In genomic region chr19:23116802-23117571, GRCh38 we compare ENCODE assay signal across 8 cellular contexts. TPM values are rescaled to one million over a fixed set of nuclear protein-coding genes. Genes with fewer than 3 reads are reported as not detected.
DNase-seq lines count a peak whose midpoint lies in the region; ATAC-seq and TF ChIP-seq lines count a peak whose summit lies in the region.

ZNF730 (plus strand) TSS chr19:23117025; CDS start chr19:23117174, 149 bp downstream.

- peak; percentile 28 for DNase-seq in activated naive CD4-positive, alpha-beta T cell treated with anti-CD3 and anti-CD28 coated beads, Interleukin-2, amount 50 U/mL, for 16 hours
- DNase-seq in cardiac muscle cell (ENCODE audit: low read depth in 1 of 2, low spot score in 1 of 2) (peak; percentile 87 to 88), ovary (peak; percentile 12 to 71 (median 63)), tibial artery (peak in 1 of 2 donors; percentile 66), COLO829 (ENCODE audit: low spot score) (no peak)

- no peak for TF ChIP-seq POLR2A in ovary (IDR thresholded peaks at IDR 0.05)

- H3K27me3 ChIP-seq in OCI-LY3 (ENCODE audit: low read depth, low read length): no peaks in the 10 kb centered on the region
- H3K27me3 ChIP-seq in cardiac muscle cell: no peaks in the 10 kb centered on the region
- H3K27me3 ChIP-seq in ovary: no peaks in the 10 kb centered on the region
- H3K27me3 ChIP-seq in tibial artery: no peaks in the 10 kb centered on the region

- H3K27ac ChIP-seq in OCI-LY3 (ENCODE audit: low read length) (0 out of 2 replicates have a peak within 1 kb of the TSS, but pooled peaks have one; percentile 22), cardiac muscle cell (peak within 1 kb of the TSS; percentile 83), ovary (no peak within 1 kb of the TSS), tibial artery (no peak within 1 kb of the TSS)

- ATAC-seq in GM18502 (IDR thresholded peaks at IDR 0.05; ENCODE audit: poor library complexity, unreplicated experiment) (peak; percentile 75), HG03175 (IDR thresholded peaks at IDR 0.05; ENCODE audit: unreplicated experiment) (peak; percentile 90)

- intact Hi-C loops in ovary (cut with DNase I) (no loop called here), tibial artery (cut with DNase I; ENCODE audit: low total_unique reads) (no loop called here)

- TF ChIP-seq EP300 in ovary (IDR thresholded peaks at IDR 0.05): no peak

- TF ChIP-seq CTCF in OCI-LY3 (IDR thresholded peaks at IDR 0.05; ENCODE audit: low read depth, low read length) (no peak), cardiac muscle cell (IDR thresholded peaks at IDR 0.05; ENCODE audit: low read depth, low read length) (no peak), ovary (IDR thresholded peaks at IDR 0.05) (no peak), tibial artery (IDR thresholded peaks at IDR 0.05) (no peak)

- H3K9ac ChIP-seq in OCI-LY3 (ENCODE audit: low read length): peak within 1 kb of the TSS; percentile 66

- peak within 1 kb of the TSS; percentile 80 for H3K4me3 ChIP-seq in OCI-LY3 (ENCODE audit: low read length)
- H3K4me3 ChIP-seq in cardiac muscle cell: peak within 1 kb of the TSS; percentile 50
- H3K4me3 ChIP-seq in ovary: peak within 1 kb of the TSS; percentile 41
- H3K4me3 ChIP-seq in tibial artery: peak within 1 kb of the TSS; percentile 46 to 58

- no peaks in the 10 kb centered on the region for H3K9me3 ChIP-seq in OCI-LY3 (ENCODE audit: insufficient read depth, low read length)
- H3K9me3 ChIP-seq in cardiac muscle cell (ENCODE audit: low read depth): no peaks in the 10 kb centered on the region
- H3K9me3 ChIP-seq in ovary: no peaks in the 10 kb centered on the region
- H3K9me3 ChIP-seq in tibial artery: no peaks in the 10 kb centered on the region

- no peaks in the 10 kb centered on the region for H3K4me1 ChIP-seq in OCI-LY3 (ENCODE audit: low read length)
- H3K4me1 ChIP-seq in cardiac muscle cell (ENCODE audit: low read depth): peaks cover 7% of the 10 kb centered on the region
- H3K4me1 ChIP-seq in ovary (ENCODE audit: insufficient read depth): peaks cover 1% of the 10 kb centered on the region
- peaks cover 0 to 6% (median 2%) of the 10 kb centered on the region in 4 donors for H3K4me1 ChIP-seq in tibial artery

- no peaks in the 10 kb centered on the region for H4K20me1 ChIP-seq in OCI-LY3 (ENCODE audit: insufficient read depth, low read length)

- H3K36me3 ChIP-seq in OCI-LY3 (replicated peaks; ENCODE audit: low read depth, low read length) (peaks cover 42% of the 10 kb centered on the region), cardiac muscle cell (no peaks in the 10 kb centered on the region), ovary (no peaks in the 10 kb centered on the region), tibial artery (no peaks in the 10 kb centered on the region)

- H3K4me2 ChIP-seq in OCI-LY3 (ENCODE audit: low read length): peak within 1 kb of the TSS; percentile 48

- H3K79me2 ChIP-seq in OCI-LY3 (ENCODE audit: low read length): no peaks in the 10 kb centered on the region

- 0 to 1% (median 1%) methylated on average over 39 to 44 of the region's 44 CpGs for WGBS in ovary, 3 donors

- H2AFZ ChIP-seq in OCI-LY3 (ENCODE audit: low read depth, low read length): no peak within 1 kb of the TSS

RNA-seq across cellular contexts. Expression of gene ZNF730, which starts in this region (rescaled TPM):
- total RNA-seq in cardiac muscle cell (3.4 and 7.8 TPM in 2 replicates), ovary (1 to 10 TPM in 4 of 7 donors, under 1 TPM in 3; 0.57 to 4.5 (median 1.5) TPM)
- polyA plus RNA-seq in cardiac muscle cell (4.1 and 4.8 TPM in 2 replicates), ovary (under 1 TPM; 0.54 to 0.85 TPM)

Comparison
In these comparisons a context has a peak if more than half of its experiments do, and no peak if none do; other contexts are left out.
1. H3K27ac ChIP-seq: peak in OCI-LY3 (single experiment) and cardiac muscle cell (single experiment); none in ovary (0 of 2) and tibial artery (0 of 2).
2. Peak in every context shown above with its lines, with median percentiles within 50 percentile points of each other: H3K4me3 ChIP-seq.